Comparison of ENCODE assay signal across 15 cellular contexts in the genomic region with DNA sequence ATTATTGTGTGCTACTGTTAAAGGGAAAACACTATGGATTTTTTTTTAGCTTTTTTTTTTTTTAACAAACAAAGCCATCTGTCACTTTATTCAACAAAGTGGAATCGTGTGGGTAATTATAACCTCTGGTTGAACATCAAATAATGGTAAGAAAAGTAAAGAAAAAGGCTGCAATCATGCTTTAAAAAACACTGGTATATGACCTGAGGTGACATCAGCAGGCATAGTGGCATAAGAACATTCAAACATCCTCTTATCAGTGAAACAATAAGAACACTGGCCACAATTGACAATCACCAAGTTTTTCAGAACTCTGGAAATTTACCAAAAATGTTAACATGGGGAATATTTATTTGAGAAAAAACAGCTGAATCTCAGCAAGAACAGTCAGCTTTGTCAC.
DNase-seq lines count a peak whose midpoint lies in the region; ATAC-seq, FAIRE-seq and TF ChIP-seq lines count a peak whose summit lies in the region.
"Had no signal": no experiment of that assay in that cellular context is flagged by ENCODE, and none has a peak within 500 bp of the region (broad histone marks: within the 10 kb centered on the region; RNA-seq: fewer than 3 reads in every experiment).

No MANE protein-coding gene starts in this region.

- FAIRE-seq in islet of Langerhans (lab: Jason Lieb, UNC) (peak; percentile 97), GM12891 (lab: Jason Lieb, UNC) (no peak)
- FAIRE-seq: A549 had no signal

- ATAC-seq in left cardiac atrium = no peak
- ATAC-seq in HG03432 (IDR thresholded peaks at IDR 0.05; ENCODE audit: unreplicated experiment) = no peak
- ATAC-seq: A549 had no signal

- intact Hi-C loops in left cardiac atrium (cut with DNase I) = no loop called here

- TF ChIP-seq POLR2A in GM12891 (IDR thresholded peaks at IDR 0.05; ENCODE audit: low read depth, low read length) = no peak

- DNase-seq in DMS153 treated with DMSO at 0.1 percent for 48 hours (lab: John Stamatoyannopoulos, UW; ENCODE audit: unreplicated experiment) = peak; percentile 8
- peak; percentile 75 for DNase-seq in NCI-H1694 (lab: John Stamatoyannopoulos, UW)
- DNase-seq in NCI-H2227 (lab: John Stamatoyannopoulos, UW; ENCODE audit: unreplicated experiment) = peak; percentile 84
- DNase-seq in GM12891 (ENCODE audit: insufficient read length, low spot score) = no peak
- no peak for DNase-seq in left cardiac atrium
- DNase-seq: DMS79; H9; NCI-H1436; NCI-H510A treated with DMSO at 0.1 percent for 48 hours; NK-92 treated with Interleukin-12 subunit alpha and Interleukin-12 subunit beta, amount 100 ng/mL, for 24 hours; RPMI8226; SIG-M5 had no signal

TF ChIP-seq in GM12891, 5 proteins besides CTCF, POLR2A, EP300 and RAD21:
- no peak for TF ChIP-seq PAX5 (IDR thresholded peaks at IDR 0.05; ENCODE audit: insufficient read depth, low read length, severe bottlenecking)
- no peak for TF ChIP-seq POU2F2 (IDR thresholded peaks at IDR 0.05; ENCODE audit: low read depth, low read length)
- TF ChIP-seq TAF1 (IDR thresholded peaks at IDR 0.05; ENCODE audit: low read depth, low read length) = no peak
- TF ChIP-seq SPI1 (IDR thresholded peaks at IDR 0.05; ENCODE audit: low read depth, low read length) = no peak
- no peak for TF ChIP-seq POLR2AphosphoS5 (IDR thresholded peaks at IDR 0.05; ENCODE audit: low read depth, low read length)
TF ChIP-seq in GM12891: peak in this region for 0.

Comparison
In these comparisons a context has a peak if more than half of its experiments do, and no peak if none do; other contexts are left out.
1. DNase-seq: peak in DMS153 treated with DMSO at 0.1 percent for 48 hours (single experiment), NCI-H1694 (single experiment) and NCI-H2227 (single experiment); none in GM12891 (single experiment) and left cardiac atrium (single experiment).